Comparison of ENCODE assay signal across 21 cellular contexts in genomic region chr11:114368918-114369680, GRCh38.
"Had no signal": no experiment of that assay in that cellular context is flagged by ENCODE, and none has a peak within 500 bp of the region (broad histone marks: within the 10 kb centered on the region; RNA-seq: fewer than 3 reads in every experiment).

No MANE protein-coding gene starts in this region.

- H3K4me3 ChIP-seq: colonic mucosa, gastroesophageal sphincter, heart left ventricle, lower lobe of right lung, right atrium auricular region, tibial artery had no signal

- H3K27ac ChIP-seq: colonic mucosa, gastroesophageal sphincter, heart left ventricle, lower lobe of right lung, right atrium auricular region, tibial artery had no signal

- DNase-seq: activated CD4-positive, alpha-beta T cell treated with anti-CD3 and anti-CD28 coated beads, Interleukin-2, amount 10 ng/mL, durations not matched to agents 24 days and 14 days; activated CD8-positive, alpha-beta T cell treated with anti-CD3 and anti-CD28 coated beads, Interleukin-2, amount 10 ng/mL, durations not matched to agents 7 days and 5 days; activated naive CD4-positive, alpha-beta T cell treated with Interleukin-2 at 50 U/mL for 16 hours; activated T-cell treated with anti-CD3 and anti-CD28 coated beads, Interleukin-2, amount 50 U/mL, for 24 hours; colonic mucosa; erythroblast; heart left ventricle; immature natural killer cell; left cardiac atrium; lower lobe of right lung; nephron progenitor cell; nucleus accumbens; stimulated activated CD4-positive, alpha-beta T cell treated with anti-CD3 and anti-CD28 coated beads, Interleukin-12 subunit alpha, Interleukin-12 subunit beta, amount 100 ng/mL, for 4 hours; stimulated activated CD4-positive, alpha-beta T cell treated with anti-CD3 and anti-CD28 coated beads, Interleukin-1b, Interleukin-23, amount 100 ng/mL, for 48 hours; stimulated activated CD8-positive, alpha-beta memory T cell treated with anti-CD3 and anti-CD28 coated beads, Interleukin-4, amount 100 ng/mL, for 48 hours; stimulated activated naive CD4-positive, alpha-beta T cell treated with Interleukin-2 at 50 U/mL for 16 hours; T-cell; T-helper 9 cell; tibial artery had no signal

- ATAC-seq: activated CD8-positive, alpha-beta T cell treated with anti-CD3 and anti-CD28 coated beads, Interleukin-2, amount 10 ng/mL, durations not matched to agents 7 days and 5 days; gastroesophageal sphincter; heart left ventricle; left cardiac atrium; lower lobe of right lung; T-cell had no signal

- H3K4me1 ChIP-seq: colonic mucosa, gastroesophageal sphincter, lower lobe of right lung, right atrium auricular region had no signal

- H3K27me3 ChIP-seq: colonic mucosa, gastroesophageal sphincter, right atrium auricular region, tibial artery had no signal

- H3K36me3 ChIP-seq: colonic mucosa, gastroesophageal sphincter, heart left ventricle, lower lobe of right lung, right atrium auricular region, tibial artery had no signal

- H3K9me3 ChIP-seq: colonic mucosa, gastroesophageal sphincter, heart left ventricle, lower lobe of right lung, right atrium auricular region, tibial artery had no signal
